ENCODE assay signal across 8 cellular contexts in the genomic region with DNA sequence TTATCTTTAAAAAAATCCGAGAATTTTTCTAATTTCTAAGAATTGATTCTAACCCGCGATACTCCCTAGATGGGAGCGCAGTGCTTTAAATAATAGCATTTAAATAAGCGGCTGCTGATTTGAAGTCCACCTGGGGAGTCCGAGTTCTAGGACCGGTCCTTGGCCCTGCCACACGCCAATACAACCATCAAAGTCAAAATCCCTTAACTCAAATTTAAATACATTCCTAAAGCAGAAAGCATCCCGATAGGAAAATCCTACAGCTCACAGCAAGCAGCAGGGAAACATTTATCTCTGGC. TPM values are rescaled to one million over a fixed set of nuclear protein-coding genes. Genes with fewer than 3 reads are reported as not detected.
A peak's percentile ranks its signal among the peaks of the same experiment; 100 is the strongest.
DNase-seq lines count a peak whose midpoint lies in the region; ATAC-seq and TF ChIP-seq lines count a peak whose summit lies in the region.

No MANE protein-coding gene starts in this region.

- peaks cover 7% of the 10 kb centered on the region for H3K27me3 Mint-ChIP-seq in activated CD8-positive, alpha-beta memory T cell treated with anti-CD3 and anti-CD28 coated beads, Interleukin-2, amount 10 ng/mL, durations not matched to agents 7 days and 5 days
- peaks cover 12% of the 10 kb centered on the region for H3K27me3 Mint-ChIP-seq in activated naive CD8-positive, alpha-beta T cell treated with anti-CD3 and anti-CD28 coated beads, Interleukin-2, amount 10 ng/mL, durations not matched to agents 7 days and 5 days

- peaks cover 33% of the 10 kb centered on the region for H3K4me1 Mint-ChIP-seq in activated CD8-positive, alpha-beta memory T cell treated with anti-CD3 and anti-CD28 coated beads, Interleukin-2, amount 10 ng/mL, durations not matched to agents 7 days and 5 days
- peaks cover 28% of the 10 kb centered on the region for H3K4me1 Mint-ChIP-seq in activated naive CD8-positive, alpha-beta T cell treated with anti-CD3 and anti-CD28 coated beads, Interleukin-2, amount 10 ng/mL, durations not matched to agents 7 days and 5 days

- peaks cover 0 to 22% (median 6%) of the 10 kb centered on the region in 4 donors for H3K4me1 ChIP-seq in tibial nerve

- 10% methylated on average over 9 of the region's 9 CpGs for WGBS in tibial nerve, 2 donors

- no peaks in the 10 kb centered on the region for H3K9me3 ChIP-seq in tibial nerve

- no peaks in the 10 kb centered on the region for H3K9me3 Mint-ChIP-seq in activated CD8-positive, alpha-beta memory T cell treated with anti-CD3 and anti-CD28 coated beads, Interleukin-2, amount 10 ng/mL, durations not matched to agents 7 days and 5 days (ENCODE audit: low read depth)
- H3K9me3 Mint-ChIP-seq in activated naive CD8-positive, alpha-beta T cell treated with anti-CD3 and anti-CD28 coated beads, Interleukin-2, amount 10 ng/mL, durations not matched to agents 7 days and 5 days = no peaks in the 10 kb centered on the region

- POLR2A ChIA-PET in activated naive CD8-positive, alpha-beta T cell treated with anti-CD3 and anti-CD28 coated beads, Interleukin-2, amount 10 ng/mL, durations not matched to agents 7 days and 5 days (lab: Charles Lee) = interaction anchor here (0.6 to 1.3 kb wide), 10 partner anchors 17 to 169 kb away, joined by 3 to 8 read pairs (median 4); a partner anchor contains a TSS

- intact Hi-C loops in left colon (cut with DNase I, micrococcal nuclease) = no loop called here

- H3K36me3 ChIP-seq in tibial nerve = no peaks in the 10 kb centered on the region

- no peaks in the 10 kb centered on the region for H3K27me3 ChIP-seq in tibial nerve

- H3K27ac ChIP-seq in tibial nerve = peak overlapping the region; percentile 60 to 89 (median 82)

- TF ChIP-seq CTCF in tibial nerve (IDR thresholded peaks at IDR 0.05) = no peak

- no peak for TF ChIP-seq POLR2A in tibial nerve (IDR thresholded peaks at IDR 0.05)

- CTCF ChIA-PET in activated CD8-positive, alpha-beta memory T cell treated with anti-CD3 and anti-CD28 coated beads, Interleukin-2, amount 10 ng/mL, durations not matched to agents 7 days and 5 days (lab: Charles Lee) = interaction anchor here (0.7 to 1.9 kb wide), 11 partner anchors 9 to 566 kb away, joined by 3 to 10 read pairs (median 3); a partner anchor contains a TSS

- no peak for TF ChIP-seq EP300 in tibial nerve (IDR thresholded peaks at IDR 0.05)

- DNase-seq in activated CD8-positive, alpha-beta memory T cell treated with anti-CD3 and anti-CD28 coated beads, Interleukin-2, amount 10 ng/mL, durations not matched to agents 7 days and 5 days = no peak
- DNase-seq in activated CD8-positive, alpha-beta memory T cell treated with anti-CD3 and anti-CD28 coated beads for 24 hours = no peak
- no peak for DNase-seq in activated naive CD8-positive, alpha-beta T cell treated with anti-CD3 and anti-CD28 coated beads, Interleukin-2, amount 10 ng/mL, durations not matched to agents 7 days and 5 days
- peak; percentile 25 to 28 for DNase-seq in left colon
- no peak for DNase-seq in tibial nerve (ENCODE audit: low spot score in 2 of 2)
- DNase-seq in inferior parietal cortex (ENCODE audit: extremely low spot score) = no peak
- no peak for DNase-seq in COLO829 (ENCODE audit: low spot score)

- peak overlapping the region; percentile 98 for H3K27ac Mint-ChIP-seq in activated CD8-positive, alpha-beta memory T cell treated with anti-CD3 and anti-CD28 coated beads, Interleukin-2, amount 10 ng/mL, durations not matched to agents 7 days and 5 days
- peak overlapping the region; percentile 91 for H3K27ac Mint-ChIP-seq in activated naive CD8-positive, alpha-beta T cell treated with anti-CD3 and anti-CD28 coated beads, Interleukin-2, amount 10 ng/mL, durations not matched to agents 7 days and 5 days

- ATAC-seq in activated CD8-positive, alpha-beta memory T cell treated with anti-CD3 and anti-CD28 coated beads, Interleukin-2, amount 10 ng/mL, durations not matched to agents 7 days and 5 days = no peak
- no peak for ATAC-seq in activated naive CD8-positive, alpha-beta T cell treated with anti-CD3 and anti-CD28 coated beads, Interleukin-2, amount 10 ng/mL, durations not matched to agents 7 days and 5 days (ENCODE audit: low read depth)
- ATAC-seq in left colon (peak; percentile 0), HG02763 (IDR thresholded peaks at IDR 0.05; ENCODE audit: unreplicated experiment) (no peak)

- peak overlapping the region; percentile 39 to 94 (median 54) for H3K4me3 ChIP-seq in tibial nerve

- H3K4me3 Mint-ChIP-seq in activated CD8-positive, alpha-beta memory T cell treated with anti-CD3 and anti-CD28 coated beads, Interleukin-2, amount 10 ng/mL, durations not matched to agents 7 days and 5 days = peak overlapping the region; percentile 88
- H3K4me3 Mint-ChIP-seq in activated naive CD8-positive, alpha-beta T cell treated with anti-CD3 and anti-CD28 coated beads, Interleukin-2, amount 10 ng/mL, durations not matched to agents 7 days and 5 days = peak overlapping the region; percentile 87

- H3K36me3 Mint-ChIP-seq in activated CD8-positive, alpha-beta memory T cell treated with anti-CD3 and anti-CD28 coated beads, Interleukin-2, amount 10 ng/mL, durations not matched to agents 7 days and 5 days = peaks cover 29% of the 10 kb centered on the region
- H3K36me3 Mint-ChIP-seq in activated naive CD8-positive, alpha-beta T cell treated with anti-CD3 and anti-CD28 coated beads, Interleukin-2, amount 10 ng/mL, durations not matched to agents 7 days and 5 days = peaks cover 22% of the 10 kb centered on the region

RNA-seq across cellular contexts. Expression of a gene that starts 0.5 kb away (rescaled TPM):
- 10 to 100 TPM; 73.4 to 82.8 TPM for total RNA-seq in activated CD8-positive, alpha-beta memory T cell treated with anti-CD3 and anti-CD28 coated beads, Interleukin-2, amount 10 ng/mL, durations not matched to agents 7 days and 5 days
- total RNA-seq in activated naive CD8-positive, alpha-beta T cell treated with anti-CD3 and anti-CD28 coated beads, Interleukin-2, amount 10 ng/mL, durations not matched to agents 7 days and 5 days = 10 to 100 TPM; 44.4 to 46.4 TPM
- 10 to 100 TPM; 15.7 to 22.3 TPM for total RNA-seq in left colon
- total RNA-seq in tibial nerve = 1 to 10 TPM; 3.1 to 9.0 (median 7.0) TPM

RNA-seq across cellular contexts. Expression of a gene that starts 39.2 kb away (rescaled TPM):
- 10 to 100 TPM in 1 of 2 experiments, 1 to 10 TPM in 1; 8.8 to 11.4 TPM for total RNA-seq in activated CD8-positive, alpha-beta memory T cell treated with anti-CD3 and anti-CD28 coated beads, Interleukin-2, amount 10 ng/mL, durations not matched to agents 7 days and 5 days
- 1 to 10 TPM; 5.8 to 6.8 TPM for total RNA-seq in activated naive CD8-positive, alpha-beta T cell treated with anti-CD3 and anti-CD28 coated beads, Interleukin-2, amount 10 ng/mL, durations not matched to agents 7 days and 5 days
- total RNA-seq in left colon (10 to 100 TPM; 43.3 to 49.0 TPM), tibial nerve (10 to 100 TPM in 1 of 4 donors, 1 to 10 TPM in 3; 4.3 to 13.5 (median 5.5) TPM)

Comparison
In these comparisons a context has a peak if more than half of its experiments do, and no peak if none do; other contexts are left out.
1. DNase-seq: peak in left colon (2 of 2); none in activated CD8-positive, alpha-beta memory T cell treated with anti-CD3 and anti-CD28 coated beads, Interleukin-2, amount 10 ng/mL, durations not matched to agents 7 days and 5 days (single experiment), activated CD8-positive, alpha-beta memory T cell treated with anti-CD3 and anti-CD28 coated beads for 24 hours (single experiment), activated naive CD8-positive, alpha-beta T cell treated with anti-CD3 and anti-CD28 coated beads, Interleukin-2, amount 10 ng/mL, durations not matched to agents 7 days and 5 days (single experiment), tibial nerve (0 of 2), inferior parietal cortex (single experiment) and COLO829 (single experiment).